8 cellular contexts compared by ENCODE assay signal in the genomic region with DNA sequence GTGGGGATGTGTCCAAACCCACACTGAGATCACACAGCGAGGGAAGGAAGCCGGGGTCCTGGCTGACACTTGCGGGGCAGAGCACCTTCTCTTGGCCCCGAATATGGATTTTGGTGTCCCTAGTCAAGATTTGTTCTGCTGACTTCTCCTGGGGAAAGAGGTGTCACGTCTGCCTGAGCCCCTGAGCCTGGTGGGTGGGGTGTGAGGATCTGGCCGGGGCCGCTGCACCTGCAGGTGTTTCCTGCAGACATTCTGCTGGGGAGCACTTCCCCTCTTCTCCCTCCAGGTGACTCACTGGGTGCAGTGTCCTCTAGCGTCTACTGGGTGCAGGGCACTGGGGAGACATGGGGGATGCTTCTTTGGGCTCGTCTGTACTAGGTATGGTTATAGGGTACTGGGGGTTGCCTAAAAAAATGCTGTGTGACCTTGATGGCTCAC.
DNase-seq lines count a peak whose midpoint lies in the region; ATAC-seq, FAIRE-seq and TF ChIP-seq lines count a peak whose summit lies in the region.

No MANE protein-coding gene starts in this region.

- peak overlapping the region; percentile 93 for H3K27ac ChIP-seq in endothelial cell of umbilical vein (ENCODE audit: insufficient read depth, low read depth, low read length)

- peak overlapping the region; percentile 100 for H3K27ac Mint-ChIP-seq in activated CD4-positive, alpha-beta T cell treated with anti-CD3 and anti-CD28 coated beads, Interleukin-2, amount 10 ng/mL, durations not matched to agents 24 days and 14 days

- intact Hi-C loops in activated CD4-positive, alpha-beta T cell treated with anti-CD3 and anti-CD28 coated beads, Interleukin-2, amount 10 ng/mL, durations not matched to agents 24 days and 14 days (cut with micrococcal nuclease) = loop anchor here (1.0 to 5.0 kb wide), 13 partner anchors 9 to 291 kb away; a partner anchor contains a TSS
- intact Hi-C loops in endothelial cell of umbilical vein (cut with micrococcal nuclease) = loop anchor here (1.0 kb wide), 8 partner anchors 9 to 104 kb away; no protein-coding TSS in a partner anchor

- H3K79me2 ChIP-seq in endothelial cell of umbilical vein (ENCODE audit: control insufficient read depth, insufficient read depth, low read length) = peaks cover 3% of the 10 kb centered on the region

- peak; percentile 0 for TF ChIP-seq POLR2A in endothelial cell of umbilical vein (IDR thresholded peaks at IDR 0.05; ENCODE audit: low read depth, low read length)

- H3K27me3 Mint-ChIP-seq in activated CD4-positive, alpha-beta T cell treated with anti-CD3 and anti-CD28 coated beads, Interleukin-2, amount 10 ng/mL, durations not matched to agents 24 days and 14 days = peaks cover 4% of the 10 kb centered on the region

- H3K9me1 ChIP-seq in endothelial cell of umbilical vein (replicated peaks; ENCODE audit: control insufficient read depth, extremely low read depth, insufficient read depth, low read length) = no peaks in the 10 kb centered on the region

- no peak overlapping the region for H2AFZ ChIP-seq in endothelial cell of umbilical vein (ENCODE audit: low read depth, low read length)

- peaks cover 76% of the 10 kb centered on the region for H3K4me1 Mint-ChIP-seq in activated CD4-positive, alpha-beta T cell treated with anti-CD3 and anti-CD28 coated beads, Interleukin-2, amount 10 ng/mL, durations not matched to agents 24 days and 14 days

- no peaks in the 10 kb centered on the region for H3K9me3 ChIP-seq in endothelial cell of umbilical vein (replicated peaks; ENCODE audit: control insufficient read depth, insufficient read depth, low read length)

- H4K20me1 ChIP-seq in endothelial cell of umbilical vein (replicated peaks; ENCODE audit: control insufficient read depth, extremely low read depth, insufficient read depth, low read length) = no peaks in the 10 kb centered on the region

- peaks cover 43% of the 10 kb centered on the region for H3K4me1 ChIP-seq in endothelial cell of umbilical vein (ENCODE audit: control insufficient read depth, extremely low read depth, insufficient read depth, low read length)

- no peaks in the 10 kb centered on the region for H3K9me3 Mint-ChIP-seq in activated CD4-positive, alpha-beta T cell treated with anti-CD3 and anti-CD28 coated beads, Interleukin-2, amount 10 ng/mL, durations not matched to agents 24 days and 14 days

- H3K36me3 ChIP-seq in endothelial cell of umbilical vein (ENCODE audit: control insufficient read depth in 2 of 2, extremely low read depth in 1 of 2, insufficient read depth in 2 of 2, low read length in 2 of 2) = no peaks in the 10 kb centered on the region

- DNase-seq in COR-L47 (lab: John Stamatoyannopoulos, UW) (peak; percentile 4), HT1080 (ENCODE audit: low read depth) (peak; percentile 64), endothelial cell of umbilical vein (ENCODE audit: low read depth, low spot score) (peak; percentile 70), NCI-H524 (lab: John Stamatoyannopoulos, UW) (no peak), NCI-H1105 treated with DMSO at 0.1 percent for 48 hours (lab: John Stamatoyannopoulos, UW) (no peak)
- peak; percentile 92 for DNase-seq in activated CD4-positive, alpha-beta T cell treated with anti-CD3 and anti-CD28 coated beads, Interleukin-2, amount 10 ng/mL, durations not matched to agents 24 days and 14 days
- DNase-seq in stimulated activated CD4-positive, alpha-beta T cell treated with anti-CD3 and anti-CD28 coated beads, Interleukin-15, amount 100 ng/mL, for 1 hour (ENCODE audit: low read depth in 1 of 2, low spot score in 1 of 2) = peak; percentile 40 to 54

- POLR2A ChIA-PET in endothelial cell of umbilical vein (lab: Charles Lee) = interaction anchor here (0.7 to 1.4 kb wide), 2 partner anchors 97 to 103 kb away, joined by 3 to 5 read pairs; no protein-coding TSS in a partner anchor

- peak overlapping the region; percentile 81 for H3K4me3 Mint-ChIP-seq in activated CD4-positive, alpha-beta T cell treated with anti-CD3 and anti-CD28 coated beads, Interleukin-2, amount 10 ng/mL, durations not matched to agents 24 days and 14 days

- CTCF ChIA-PET in endothelial cell of umbilical vein (lab: Charles Lee) = interaction anchor here (0.9 to 2.4 kb wide), 11 partner anchors 27 to 139 kb away, joined by 3 to 9 read pairs (median 4); a partner anchor contains a TSS

- ATAC-seq in GM21367 (IDR thresholded peaks at IDR 0.05; ENCODE audit: unreplicated experiment) = peak; percentile 68

- H3K36me3 Mint-ChIP-seq in activated CD4-positive, alpha-beta T cell treated with anti-CD3 and anti-CD28 coated beads, Interleukin-2, amount 10 ng/mL, durations not matched to agents 24 days and 14 days (ENCODE audit: low read depth) = peaks cover 14% of the 10 kb centered on the region

- H3K27me3 ChIP-seq in endothelial cell of umbilical vein (ENCODE audit: control insufficient read depth in 2 of 2, insufficient read depth in 2 of 2, low read length in 2 of 2) = no peaks in the 10 kb centered on the region

- TF ChIP-seq CTCF in endothelial cell of umbilical vein (IDR thresholded peaks at IDR 0.05; ENCODE audit: extremely low read depth in 1 of 2, insufficient read depth in 1 of 2, low read depth in 1 of 2, low read length in 2 of 2) = peak; percentile 11 to 16

- no peak overlapping the region for H3K4me3 ChIP-seq in endothelial cell of umbilical vein (replicated peaks in 1 of 3; ENCODE audit: insufficient read depth in 1 of 3, low read depth in 1 of 3, low read length in 3 of 3)

- H3K4me2 ChIP-seq in endothelial cell of umbilical vein (ENCODE audit: insufficient read depth, low read length) = peak overlapping the region; percentile 56

- FAIRE-seq in endothelial cell of umbilical vein (lab: Jason Lieb, UNC) = no peak

- peak overlapping the region; percentile 71 for H3K9ac ChIP-seq in endothelial cell of umbilical vein (replicated peaks; ENCODE audit: extremely low read depth, insufficient read depth, low read length)

- dilution Hi-C loops in endothelial cell of umbilical vein (cut with MboI; ENCODE audit: extremely low pct_ligation_motif_present, low sequenced_read_pairs) = no loop called here

- TSS peak; percentile 62 for BruUV-seq in endothelial cell of umbilical vein (replicated peaks; lab: Mats Ljungman, UMichigan)

TF ChIP-seq in endothelial cell of umbilical vein, 7 proteins besides CTCF, POLR2A, EP300 and RAD21:
- TF ChIP-seq FOS (IDR thresholded peaks at IDR 0.05; ENCODE audit: borderline replicate concordance, insufficient read depth, low read length) (no peak), JUN (IDR thresholded peaks at IDR 0.05; ENCODE audit: borderline replicate concordance, insufficient read depth, insufficient read length, low read depth) (peak; percentile 56)

Comparison
In these comparisons a context has a peak if more than half of its experiments do, and no peak if none do; other contexts are left out.
1. DNase-seq: peak in COR-L47 (single experiment), HT1080 (single experiment), activated CD4-positive, alpha-beta T cell treated with anti-CD3 and anti-CD28 coated beads, Interleukin-2, amount 10 ng/mL, durations not matched to agents 24 days and 14 days (single experiment), endothelial cell of umbilical vein (single experiment) and stimulated activated CD4-positive, alpha-beta T cell treated with anti-CD3 and anti-CD28 coated beads, Interleukin-15, amount 100 ng/mL, for 1 hour (2 of 2); none in NCI-H524 (0 of 2) and NCI-H1105 treated with DMSO at 0.1 percent for 48 hours (single experiment).